In the genomic region with DNA sequence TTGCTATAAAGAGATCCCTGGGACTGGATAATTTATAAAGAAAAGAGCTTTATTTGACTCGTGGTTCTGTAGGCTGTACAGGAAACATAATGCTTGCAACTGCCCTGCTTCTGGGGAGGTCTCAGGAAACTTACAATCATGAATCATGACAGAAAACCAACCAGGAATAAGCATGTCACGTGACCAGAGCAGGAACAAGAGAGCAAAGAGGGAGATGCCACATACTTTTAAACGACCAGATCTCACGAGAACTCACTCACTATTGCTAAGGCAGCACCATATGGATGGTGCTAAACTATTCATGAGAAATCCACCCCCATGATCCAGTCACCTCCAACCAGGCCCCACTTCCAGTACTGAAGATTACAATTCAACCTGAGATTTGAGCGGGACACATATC, we compare ENCODE assay signal across 9 cellular contexts. TPM values are rescaled to one million over a fixed set of nuclear protein-coding genes. Genes with fewer than 3 reads are reported as not detected.
DNase-seq lines count a peak whose midpoint lies in the region; ATAC-seq and TF ChIP-seq lines count a peak whose summit lies in the region.
"Had no signal": no experiment of that assay in that cellular context is flagged by ENCODE, and none has a peak within 500 bp of the region (broad histone marks: within the 10 kb centered on the region; RNA-seq: fewer than 3 reads in every experiment).

No MANE protein-coding gene starts in this region.

- no peak overlapping the region for H3K4me3 Mint-ChIP-seq in mesothelial cell of epicardium

- peaks cover 19% of the 10 kb centered on the region for H3K79me2 ChIP-seq in DND-41 (ENCODE audit: insufficient read depth, low read length)

- no peaks in the 10 kb centered on the region for H3K9me3 Mint-ChIP-seq in mesothelial cell of epicardium

- H3K4me1 ChIP-seq in DND-41 (ENCODE audit: insufficient read depth, low read length): peaks cover 10% of the 10 kb centered on the region

- H3K27me3 Mint-ChIP-seq in mesothelial cell of epicardium (ENCODE audit: low read depth): no peaks in the 10 kb centered on the region

- H3K9me3 ChIP-seq in DND-41 (ENCODE audit: insufficient read depth, low read length, severe bottlenecking): no peaks in the 10 kb centered on the region

- H3K4me3 ChIP-seq in DND-41 (ENCODE audit: low read depth in 1 of 2, low read length in 2 of 2): no peak overlapping the region

- no peak overlapping the region for H2AFZ ChIP-seq in DND-41 (ENCODE audit: low read depth, low read length)

- H4K20me1 ChIP-seq in DND-41 (ENCODE audit: insufficient read depth, low read length): peaks cover 4% of the 10 kb centered on the region; the same call in 1 of the 2 replicates

- peaks cover 14% of the 10 kb centered on the region for H3K4me1 Mint-ChIP-seq in mesothelial cell of epicardium

- ATAC-seq in DND-41 (ENCODE audit: insufficient read depth, low read depth): peak; percentile 74

- no peak overlapping the region for H3K4me2 ChIP-seq in DND-41 (ENCODE audit: insufficient read depth, low read length)
- H3K4me2 ChIP-seq: KMS-11 had no signal

- H3K27ac ChIP-seq in DND-41 (ENCODE audit: low read length): 0 out of 2 replicates have a peak overlapping the region, but pooled peaks have one; percentile 22
- H3K27ac ChIP-seq: KMS-11 had no signal

- H3K27me3 ChIP-seq in DND-41 (ENCODE audit: insufficient read depth, low read length, poor library complexity): no peaks in the 10 kb centered on the region

- DNase-seq in DND-41: peak; percentile 16
- peak; percentile 71 for DNase-seq in LHCN-M2 (ENCODE audit: low read depth)
- DNase-seq in amniotic stem cell (lab: John Stamatoyannopoulos, UW): peak; percentile 37
- DNase-seq in mesothelial cell of epicardium (ENCODE audit: low spot score in 2 of 2, unreplicated experiment in 2 of 2): no peak
- no peak for DNase-seq in DMS53 (lab: John Stamatoyannopoulos, UW)
- DNase-seq in NCI-H2227 treated with DMSO at 0.1 percent for 48 hours (lab: John Stamatoyannopoulos, UW): no peak
- DNase-seq in NCI-H69 (lab: John Stamatoyannopoulos, UW): no peak
- no peak for DNase-seq in hypothalamus (lab: John Stamatoyannopoulos, UW)

- no peak overlapping the region; the same call in 1 of the 2 replicates for H3K9ac ChIP-seq in DND-41 (ENCODE audit: low read depth, low read length)
- H3K9ac ChIP-seq: KMS-11 had no signal

- peaks cover 19% of the 10 kb centered on the region for H3K36me3 Mint-ChIP-seq in mesothelial cell of epicardium

- no peak for TF ChIP-seq CTCF in DND-41 (IDR thresholded peaks at IDR 0.05; ENCODE audit: borderline replicate concordance, extremely low read depth, low read length, poor library complexity, severe bottlenecking)
- TF ChIP-seq CTCF in mesothelial cell of epicardium (IDR thresholded peaks at IDR 0.05; ENCODE audit: unreplicated experiment): no peak

- H3K36me3 ChIP-seq in DND-41 (ENCODE audit: insufficient read depth, low read length): peaks cover 27% of the 10 kb centered on the region

- peak overlapping the region; percentile 51 for H3K27ac Mint-ChIP-seq in mesothelial cell of epicardium

RNA-seq across cellular contexts. Expression of gene RCC1, which starts 49.8 kb away (rescaled TPM):
- total RNA-seq in LHCN-M2 (2014; rRNA removed) (46.4 and 53.1 TPM in 2 replicates), mesothelial cell of epicardium (30.6 to 33.7 TPM (median 31.9 TPM) in 3 replicates)
- 34.8 TPM for polyA plus RNA-seq in LHCN-M2 (2012)

Comparison
In these comparisons a context has a peak if more than half of its experiments do, and no peak if none do; other contexts are left out.
1. DNase-seq: peak in DND-41 (single experiment), LHCN-M2 (single experiment) and amniotic stem cell (single experiment); none in mesothelial cell of epicardium (0 of 2), DMS53 (single experiment), NCI-H2227 treated with DMSO at 0.1 percent for 48 hours (single experiment), NCI-H69 (single experiment) and hypothalamus (0 of 51).